Comparison of ENCODE assay signal across 35 cellular contexts in genomic region chr1:58946390-58946789, GRCh38.
"Had no signal": no experiment of that assay in that cellular context is flagged by ENCODE, and none has a peak within 500 bp of the region (broad histone marks: within the 10 kb centered on the region; RNA-seq: fewer than 3 reads in every experiment).

No MANE protein-coding gene starts in this region.

- H3K36me3 ChIP-seq: MG63 had no signal

- H3K4me3 ChIP-seq: MG63 had no signal

- DNase-seq: Karpas-422, Kasumi-1, MG63, MM.1S, MV-4-11, NCI-H1048, NCI-H1092, NCI-H1092 treated with DMSO at 0.1 percent for 48 hours, NCI-H1105, NCI-H1105 treated with DMSO at 0.1 percent for 48 hours, NCI-H1417, NCI-H1417 treated with DMSO at 0.1 percent for 48 hours, NCI-H1436, NCI-H1436 treated with DMSO at 0.1 percent for 48 hours, NCI-H146, NCI-H1694, NCI-H1694 treated with DMSO at 0.1 percent for 48 hours, NCI-H187, NCI-H187 treated with DMSO at 0.1 percent for 48 hours, NCI-H1930, NCI-H2029, NCI-H2029 treated with DMSO at 0.1 percent for 48 hours, NCI-H2081, NCI-H2081 treated with DMSO at 0.1 percent for 48 hours, NCI-H2107, NCI-H2171, NCI-H2171 treated with DMSO at 0.1 percent for 48 hours, NCI-H2227 treated with DMSO at 0.1 percent for 48 hours, NCI-H226, NCI-H345, NCI-H446, NCI-H446 treated with DMSO at 0.1 percent for 48 hours, NCI-H510A, NCI-H510A treated with DMSO at 0.1 percent for 48 hours, NCI-H524 had no signal

- H3K27me3 ChIP-seq: MG63 had no signal
